1 cellular context compared by ENCODE assay signal in genomic region chr17:49361129-49361901, GRCh38.
TF ChIP-seq lines count a peak whose summit lies in the region.

No MANE protein-coding gene starts in this region.

TF ChIP-seq in HepG2, 621 proteins besides CTCF, POLR2A, EP300 and RAD21 (continued from another document and continues in another):
- TF ChIP-seq ZNF687 (CRISPR knock-in tag; IDR thresholded peaks at IDR 0.05) (peak; percentile 48; the same call in 1 of the 2 replicates), HNRNPK (IDR thresholded peaks at IDR 0.05; ENCODE audit: low read depth, low read length, poor library complexity, severe bottlenecking) (no peak), SMAD1 (CRISPR knock-in tag; IDR thresholded peaks at IDR 0.05; ENCODE audit: borderline replicate concordance, low read depth) (peak; percentile 51; the same call in 1 of the 2 replicates), NFE2L1 (CRISPR knock-in tag; IDR thresholded peaks at IDR 0.05; ENCODE audit: borderline replicate concordance) (0 out of 2 replicates have a peak, but pooled peaks have one; percentile 37), TCF7 (IDR thresholded peaks at IDR 0.05; ENCODE audit: low read depth) (no peak), FOXP4 (CRISPR knock-in tag; IDR thresholded peaks at IDR 0.05) (0 out of 2 replicates have a peak, but pooled peaks have one; percentile 20), ZNF879 (CRISPR knock-in tag; IDR thresholded peaks at IDR 0.05) (0 out of 2 replicates have a peak, but pooled peaks have one; percentile 16), ZNF24 (IDR thresholded peaks at IDR 0.05) (no peak), GLI4 (CRISPR knock-in tag; IDR thresholded peaks at IDR 0.05; ENCODE audit: borderline replicate concordance) (peak; percentile 82; the same call in 1 of the 2 replicates), SNAI1 (CRISPR knock-in tag; IDR thresholded peaks at IDR 0.05; ENCODE audit: borderline replicate concordance) (no peak), ZNF710 (CRISPR knock-in tag; IDR thresholded peaks at IDR 0.05; ENCODE audit: borderline replicate concordance) (no peak), SMAD3 (CRISPR knock-in tag; IDR thresholded peaks at IDR 0.05) (no peak), ZBTB38 (CRISPR knock-in tag; IDR thresholded peaks at IDR 0.05) (no peak), ZBTB25 (CRISPR knock-in tag; IDR thresholded peaks at IDR 0.05) (0 out of 2 replicates have a peak, but pooled peaks have one; percentile 27), CEBPG (CRISPR knock-in tag; IDR thresholded peaks at IDR 0.05) (no peak), GPBP1L1 (CRISPR knock-in tag; IDR thresholded peaks at IDR 0.05) (no peak), ZNF782 (CRISPR knock-in tag; IDR thresholded peaks at IDR 0.05; ENCODE audit: borderline replicate concordance) (0 out of 2 replicates have a peak, but pooled peaks have one; percentile 26), HMG20A (CRISPR knock-in tag; IDR thresholded peaks at IDR 0.05; ENCODE audit: borderline replicate concordance) (no peak), BRCA1 (CRISPR knock-in tag; IDR thresholded peaks at IDR 0.05) (no peak), ZSCAN5A (CRISPR knock-in tag; IDR thresholded peaks at IDR 0.05; ENCODE audit: borderline replicate concordance) (no peak), HMGXB4 (CRISPR knock-in tag; IDR thresholded peaks at IDR 0.05; ENCODE audit: borderline replicate concordance in 1 of 2, low read depth in 1 of 2) (peak in 1 of 2 experiments; percentile 42; a peak in 2 of 4 replicates), NFAT5 (CRISPR knock-in tag; IDR thresholded peaks at IDR 0.05) (0 out of 2 replicates have a peak, but pooled peaks have one; percentile 28), DBP (CRISPR knock-in tag; IDR thresholded peaks at IDR 0.05; ENCODE audit: not compliant biosample characterization) (no peak), ZNF333 (CRISPR knock-in tag; IDR thresholded peaks at IDR 0.05; ENCODE audit: borderline replicate concordance) (0 out of 2 replicates have a peak, but pooled peaks have one; percentile 50), ZNF17 (CRISPR knock-in tag; IDR thresholded peaks at IDR 0.05) (no peak), NR2F2 (IDR thresholded peaks at IDR 0.05; ENCODE audit: borderline replicate concordance, low read depth) (no peak), TCF12 (IDR thresholded peaks at IDR 0.05) (no peak), TCF12 (CRISPR knock-in tag; IDR thresholded peaks at IDR 0.05) (no peak), POLR2G (IDR thresholded peaks at IDR 0.05; ENCODE audit: low read depth, low read length) (no peak; the same call in 1 of the 2 replicates), SRSF4 (IDR thresholded peaks at IDR 0.05; ENCODE audit: low read depth, low read length, poor library complexity, severe bottlenecking) (no peak), E2F5 (CRISPR knock-in tag; conservative IDR thresholded peaks at IDR 0.05) (no peak), SMYD3 (CRISPR knock-in tag; IDR thresholded peaks at IDR 0.05) (no peak), ZNF329 (CRISPR knock-in tag; IDR thresholded peaks at IDR 0.05; ENCODE audit: low read depth) (0 out of 2 replicates have a peak, but pooled peaks have one; percentile 43), SALL1 (CRISPR knock-in tag; IDR thresholded peaks at IDR 0.05) (peak; percentile 34; the same call in 1 of the 2 replicates), ZNF33A (CRISPR knock-in tag; IDR thresholded peaks at IDR 0.05; ENCODE audit: borderline replicate concordance) (no peak), PAF1 (CRISPR knock-in tag; IDR thresholded peaks at IDR 0.05) (no peak)
